In genomic region chr6:149334682-149335160, GRCh38 we compare ENCODE assay signal across 8 cellular contexts. TPM values are rescaled to one million over a fixed set of nuclear protein-coding genes. Genes with fewer than 3 reads are reported as not detected.
DNase-seq lines count a peak whose midpoint lies in the region; ATAC-seq, FAIRE-seq and TF ChIP-seq lines count a peak whose summit lies in the region.

No MANE protein-coding gene starts in this region.

- TF ChIP-seq CTCF in GM23338 (conservative IDR thresholded peaks at IDR 0.05; ENCODE audit: low read depth in 2 of 2) (no peak), GM13976 (IDR thresholded peaks at IDR 0.05; ENCODE audit: borderline replicate concordance, control extremely low read depth, extremely low read depth, insufficient read depth, missing control alignments) (no peak)

- no peak overlapping the region; the same call in 1 of the 2 replicates for H3K27ac Mint-ChIP-seq in GM23338
- H3K27ac Mint-ChIP-seq in activated CD4-positive, alpha-beta memory T cell treated with anti-CD3 and anti-CD28 coated beads, Interleukin-2, amount 10 ng/mL, durations not matched to agents 7 days and 5 days: peak overlapping the region; percentile 48

- no peaks in the 10 kb centered on the region for H3K27me3 ChIP-seq in GM23338 (ENCODE audit: insufficient read depth)

- no peak overlapping the region for H3K27ac ChIP-seq in GM23338 (ENCODE audit: low read depth)

- H3K4me3 Mint-ChIP-seq in GM23338: no peak overlapping the region
- peak overlapping the region; percentile 14 for H3K4me3 Mint-ChIP-seq in activated CD4-positive, alpha-beta memory T cell treated with anti-CD3 and anti-CD28 coated beads, Interleukin-2, amount 10 ng/mL, durations not matched to agents 7 days and 5 days

- H3K9me3 Mint-ChIP-seq in GM23338: no peaks in the 10 kb centered on the region; the same call in 2 of the 3 replicates
- H3K9me3 Mint-ChIP-seq in activated CD4-positive, alpha-beta memory T cell treated with anti-CD3 and anti-CD28 coated beads, Interleukin-2, amount 10 ng/mL, durations not matched to agents 7 days and 5 days: peaks cover 4% of the 10 kb centered on the region

- H3F3A ChIP-seq in GM23338 (replicated peaks; ENCODE audit: low read depth): no peaks in the 10 kb centered on the region

- ATAC-seq in GM23338: peak; percentile 21; the same call in 1 of the 3 replicates
- ATAC-seq in GM21529 (IDR thresholded peaks at IDR 0.05; ENCODE audit: unreplicated experiment): no peak

- in situ Hi-C loops in GM13976 (cut with MboI; ENCODE audit: low sequenced_read_pairs, unreplicated experiment): no loop called here

- H3K4me3 ChIP-seq in GM23338: no peak overlapping the region

- no peak overlapping the region for H2AFZ ChIP-seq in GM23338

- no peak overlapping the region for H3K4me2 ChIP-seq in GM23338

- peaks cover 9% of the 10 kb centered on the region; the same call in 1 of the 2 replicates for H4K20me1 ChIP-seq in GM23338 (replicated peaks; ENCODE audit: insufficient read depth)

- POLR2A ChIA-PET in activated CD4-positive, alpha-beta memory T cell treated with anti-CD3 and anti-CD28 coated beads, Interleukin-2, amount 10 ng/mL, durations not matched to agents 7 days and 5 days (lab: Charles Lee): interaction anchor here (0.9 to 12.5 kb wide), 5 partner anchors 11 to 250 kb away, joined by 3 to 259 read pairs (median 4); partner anchors contain the start of gene TAB2

- H3K36me3 Mint-ChIP-seq in GM23338 (ENCODE audit: low read depth): peaks cover 5% of the 10 kb centered on the region; the same call in 2 of the 3 replicates
- peaks cover 44% of the 10 kb centered on the region for H3K36me3 Mint-ChIP-seq in activated CD4-positive, alpha-beta memory T cell treated with anti-CD3 and anti-CD28 coated beads, Interleukin-2, amount 10 ng/mL, durations not matched to agents 7 days and 5 days (ENCODE audit: low read depth)

- CTCF ChIA-PET in activated CD4-positive, alpha-beta memory T cell treated with anti-CD3 and anti-CD28 coated beads, Interleukin-2, amount 10 ng/mL, durations not matched to agents 7 days and 5 days (lab: Charles Lee): interaction anchor here (1.2 to 1.3 kb wide), 2 partner anchors 202 to 303 kb away, joined by 3 read pairs; no protein-coding TSS in a partner anchor

- peaks cover 68% of the 10 kb centered on the region for H3K4me1 Mint-ChIP-seq in GM23338
- H3K4me1 Mint-ChIP-seq in activated CD4-positive, alpha-beta memory T cell treated with anti-CD3 and anti-CD28 coated beads, Interleukin-2, amount 10 ng/mL, durations not matched to agents 7 days and 5 days: peaks cover 89% of the 10 kb centered on the region

- FAIRE-seq in frontal cortex (lab: Jason Lieb, UNC): no peak

- no peaks in the 10 kb centered on the region for H3K27me3 Mint-ChIP-seq in GM23338 (ENCODE audit: insufficient read depth, low read depth, poor library complexity)
- no peaks in the 10 kb centered on the region for H3K27me3 Mint-ChIP-seq in activated CD4-positive, alpha-beta memory T cell treated with anti-CD3 and anti-CD28 coated beads, Interleukin-2, amount 10 ng/mL, durations not matched to agents 7 days and 5 days

- peaks cover 71% of the 10 kb centered on the region for H3K4me1 ChIP-seq in GM23338 (ENCODE audit: insufficient read depth)

- DNase-seq in AG08395 (ENCODE audit: low spot score) (peak; percentile 63), GM23338 (ENCODE audit: low spot score) (peak; percentile 41), iPS-NIHi7 (ENCODE audit: extremely low spot score) (peak; percentile 13), NCI-H128 (lab: John Stamatoyannopoulos, UW; ENCODE audit: unreplicated experiment) (no peak), GM13976 (ENCODE audit: low spot score) (no peak), frontal cortex (ENCODE audit: low spot score in 2 of 2) (no peak)
- no peak for DNase-seq in activated CD4-positive, alpha-beta memory T cell treated with anti-CD3 and anti-CD28 coated beads, Interleukin-2, amount 10 ng/mL, durations not matched to agents 7 days and 5 days

- no peaks in the 10 kb centered on the region for H3K9me2 ChIP-seq in GM23338 (ENCODE audit: insufficient read depth)

- H3K79me2 ChIP-seq in GM23338 (replicated peaks; ENCODE audit: insufficient read depth): peaks cover 100% of the 10 kb centered on the region

- no peaks in the 10 kb centered on the region for H3K36me3 ChIP-seq in GM23338 (ENCODE audit: insufficient read depth)

TF ChIP-seq in GM23338, 12 proteins besides CTCF, POLR2A, EP300 and RAD21:
- no peak for TF ChIP-seq REST (IDR thresholded peaks at IDR 0.05; ENCODE audit: unreplicated experiment)

RNA-seq across cellular contexts. Expression of gene TAB2, which starts 17.2 kb away (rescaled TPM):
- 59.2 and 65.5 TPM in 2 replicates for total RNA-seq in GM23338 (2014; rRNA removed; shearing (Covaris generic))
- polyA plus RNA-seq in GM23338 (2016; fragmentation: Nextera tagmentation; extraction: Ambion mirVana): 19.8 and 21.7 TPM in 2 replicates
- total RNA-seq in activated CD4-positive, alpha-beta memory T cell treated with anti-CD3 and anti-CD28 coated beads, Interleukin-2, amount 10 ng/mL, durations not matched to agents 7 days and 5 days: 100 to 1,000 TPM; 169 to 170 TPM
- 28.9 TPM for total RNA-seq in frontal cortex

Comparison
In these comparisons a context has a peak if more than half of its experiments do, and no peak if none do; other contexts are left out.
1. DNase-seq: peak in AG08395 (single experiment), GM23338 (single experiment) and iPS-NIHi7 (single experiment); none in activated CD4-positive, alpha-beta memory T cell treated with anti-CD3 and anti-CD28 coated beads, Interleukin-2, amount 10 ng/mL, durations not matched to agents 7 days and 5 days (single experiment), NCI-H128 (single experiment), GM13976 (single experiment) and frontal cortex (0 of 2).